ENCODE assay signal across 1 cellular context in the genomic region with DNA sequence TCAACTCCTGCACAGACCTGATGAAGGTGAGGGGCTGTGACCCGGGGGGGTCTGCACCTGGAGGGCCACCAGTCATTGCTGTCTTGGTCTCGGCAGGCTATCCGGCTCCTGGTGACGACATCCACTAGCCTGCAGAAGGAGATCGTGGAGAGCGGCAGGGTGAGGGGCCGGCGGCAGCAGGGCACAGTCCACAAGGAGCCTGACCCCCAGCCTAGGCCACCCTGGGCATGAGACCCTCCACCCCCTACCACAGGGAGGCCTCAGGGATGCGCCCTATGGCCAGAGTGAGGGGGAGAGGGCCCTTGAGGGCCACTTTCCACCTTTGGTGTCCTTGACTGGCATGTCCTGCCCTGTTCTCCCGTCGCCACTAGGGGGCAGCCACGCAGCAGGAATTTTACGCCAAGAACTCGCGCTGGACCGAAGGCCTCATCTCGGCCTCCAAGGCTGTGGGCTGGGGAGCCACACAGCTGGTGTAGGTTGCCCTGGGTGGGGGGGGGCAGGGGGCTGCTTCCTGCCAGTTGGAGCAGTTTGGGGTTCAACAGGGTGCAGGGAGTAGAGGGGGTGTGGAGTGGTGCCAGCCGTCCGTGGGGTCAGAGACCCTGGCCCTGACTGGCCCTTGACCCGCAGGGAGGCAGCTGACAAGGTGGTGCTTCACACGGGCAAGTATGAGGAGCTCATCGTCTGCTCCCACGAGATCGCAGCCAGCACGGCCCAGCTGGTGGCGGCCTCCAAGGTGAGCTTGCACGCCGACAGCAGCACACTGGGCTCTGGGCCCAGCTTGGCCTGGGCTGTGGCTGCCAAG.
A peak's percentile ranks its signal among the peaks of the same experiment; 100 is the strongest.
TF ChIP-seq lines count a peak whose summit lies in the region.

No MANE protein-coding gene starts in this region.

TF ChIP-seq in HEK293, 187 proteins besides CTCF, POLR2A, EP300 and RAD21 (continued from another document and continues in another):
- TF ChIP-seq ZNF768 (tag by site-specific recombination; IDR thresholded peaks at IDR 0.05) (no peak), ZNF37A (tag by site-specific recombination; IDR thresholded peaks at IDR 0.05) (no peak), ZNF785 (tag by site-specific recombination; IDR thresholded peaks at IDR 0.05) (no peak), HOXD13 (CRISPR knock-in tag; IDR thresholded peaks at IDR 0.05; ENCODE audit: borderline replicate concordance) (no peak), TRIM28 (IDR thresholded peaks at IDR 0.05; ENCODE audit: borderline replicate concordance, low read length) (no peak), ZNF324 (tag by site-specific recombination; IDR thresholded peaks at IDR 0.05) (no peak), ZNF629 (tag by site-specific recombination; IDR thresholded peaks at IDR 0.05) (no peak), ZNF660 (tag by site-specific recombination; IDR thresholded peaks at IDR 0.05) (0 out of 2 replicates have a peak, but pooled peaks have one; percentile 59), ZNF777 (tag by site-specific recombination; IDR thresholded peaks at IDR 0.05; ENCODE audit: borderline replicate concordance) (no peak), ZFHX2 (tag by site-specific recombination; conservative IDR thresholded peaks at IDR 0.05) (no peak), ZNF426 (tag by site-specific recombination; IDR thresholded peaks at IDR 0.05) (no peak), ZNF140 (tag by site-specific recombination; IDR thresholded peaks at IDR 0.05) (no peak), KLF10 (tag by site-specific recombination; IDR thresholded peaks at IDR 0.05) (no peak; the same call in 1 of the 2 replicates), SCRT2 (tag by site-specific recombination; IDR thresholded peaks at IDR 0.05) (no peak), ZNF174 (tag by site-specific recombination; IDR thresholded peaks at IDR 0.05) (no peak), ZNF341 (tag by site-specific recombination; IDR thresholded peaks at IDR 0.05; ENCODE audit: low read depth) (no peak), ZNF529 (tag by site-specific recombination; IDR thresholded peaks at IDR 0.05; ENCODE audit: insufficient replicate concordance) (no peak), ZSCAN16 (tag by site-specific recombination; IDR thresholded peaks at IDR 0.05) (no peak), KLF16 (tag by site-specific recombination; IDR thresholded peaks at IDR 0.05) (no peak), ZNF423 (tag by site-specific recombination; IDR thresholded peaks at IDR 0.05) (no peak), ZNF560 (tag by site-specific recombination; IDR thresholded peaks at IDR 0.05; ENCODE audit: borderline replicate concordance) (no peak), SP3 (tag by site-specific recombination; IDR thresholded peaks at IDR 0.05) (no peak), GLI2 (tag by site-specific recombination; IDR thresholded peaks at IDR 0.05; ENCODE audit: borderline replicate concordance, low read depth) (no peak), ZBTB1 (tag by site-specific recombination; IDR thresholded peaks at IDR 0.05) (no peak), ZNF112 (tag by site-specific recombination; IDR thresholded peaks at IDR 0.05) (no peak), ZNF169 (tag by site-specific recombination; IDR thresholded peaks at IDR 0.05) (no peak), ZEB2 (tag by site-specific recombination; IDR thresholded peaks at IDR 0.05) (0 out of 2 replicates have a peak, but pooled peaks have one; percentile 17), ZNF132 (tag by site-specific recombination; IDR thresholded peaks at IDR 0.05; ENCODE audit: borderline replicate concordance) (no peak), ZNF214 (tag by site-specific recombination; IDR thresholded peaks at IDR 0.05; ENCODE audit: borderline replicate concordance) (no peak), ZBTB7A (tag by site-specific recombination; IDR thresholded peaks at IDR 0.05; ENCODE audit: low read depth) (peak; percentile 77; the same call in 1 of the 2 replicates), ZBTB48 (tag by site-specific recombination; IDR thresholded peaks at IDR 0.05) (no peak), ZNF776 (tag by site-specific recombination; IDR thresholded peaks at IDR 0.05; ENCODE audit: borderline replicate concordance) (no peak), ZNF623 (tag by site-specific recombination; IDR thresholded peaks at IDR 0.05) (no peak), ZNF791 (tag by site-specific recombination; IDR thresholded peaks at IDR 0.05) (no peak), ZNF155 (tag by site-specific recombination; IDR thresholded peaks at IDR 0.05) (no peak), ZNF510 (tag by site-specific recombination; IDR thresholded peaks at IDR 0.05; ENCODE audit: insufficient replicate concordance) (no peak), ZNF654 (tag by site-specific recombination; IDR thresholded peaks at IDR 0.05; ENCODE audit: low read depth) (peak; percentile 85), ZNF670 (tag by site-specific recombination; IDR thresholded peaks at IDR 0.05; ENCODE audit: low read depth) (no peak), MYNN (tag by site-specific recombination; IDR thresholded peaks at IDR 0.05; ENCODE audit: borderline replicate concordance) (no peak), SCRT1 (tag by site-specific recombination; IDR thresholded peaks at IDR 0.05; ENCODE audit: borderline replicate concordance) (no peak), ZSCAN23 (tag by site-specific recombination; IDR thresholded peaks at IDR 0.05) (no peak)
- TF ChIP-seq, protein P1, sequence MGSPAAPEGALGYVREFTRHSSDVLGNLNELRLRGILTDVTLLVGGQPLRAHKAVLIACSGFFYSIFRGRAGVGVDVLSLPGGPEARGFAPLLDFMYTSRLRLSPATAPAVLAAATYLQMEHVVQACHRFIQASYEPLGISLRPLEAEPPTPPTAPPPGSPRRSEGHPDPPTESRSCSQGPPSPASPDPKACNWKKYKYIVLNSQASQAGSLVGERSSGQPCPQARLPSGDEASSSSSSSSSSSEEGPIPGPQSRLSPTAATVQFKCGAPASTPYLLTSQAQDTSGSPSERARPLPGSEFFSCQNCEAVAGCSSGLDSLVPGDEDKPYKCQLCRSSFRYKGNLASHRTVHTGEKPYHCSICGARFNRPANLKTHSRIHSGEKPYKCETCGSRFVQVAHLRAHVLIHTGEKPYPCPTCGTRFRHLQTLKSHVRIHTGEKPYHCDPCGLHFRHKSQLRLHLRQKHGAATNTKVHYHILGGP (tag by site-specific recombination; IDR thresholded peaks at IDR 0.05) = no peak
- TF ChIP-seq, protein P2, sequence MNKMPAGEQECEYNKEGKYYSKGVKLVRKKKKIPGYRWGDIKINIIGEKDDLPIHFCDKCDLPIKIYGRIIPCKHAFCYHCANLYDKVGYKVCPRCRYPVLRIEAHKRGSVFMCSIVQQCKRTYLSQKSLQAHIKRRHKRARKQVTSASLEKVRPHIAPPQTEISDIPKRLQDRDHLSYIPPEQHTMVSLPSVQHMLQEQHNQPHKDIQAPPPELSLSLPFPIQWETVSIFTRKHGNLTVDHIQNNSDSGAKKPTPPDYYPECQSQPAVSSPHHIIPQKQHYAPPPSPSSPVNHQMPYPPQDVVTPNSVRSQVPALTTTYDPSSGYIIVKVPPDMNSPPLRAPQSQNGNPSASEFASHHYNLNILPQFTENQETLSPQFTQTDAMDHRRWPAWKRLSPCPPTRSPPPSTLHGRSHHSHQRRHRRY (tag by site-specific recombination; IDR thresholded peaks at IDR 0.05) = no peak
- TF ChIP-seq, protein P3, sequence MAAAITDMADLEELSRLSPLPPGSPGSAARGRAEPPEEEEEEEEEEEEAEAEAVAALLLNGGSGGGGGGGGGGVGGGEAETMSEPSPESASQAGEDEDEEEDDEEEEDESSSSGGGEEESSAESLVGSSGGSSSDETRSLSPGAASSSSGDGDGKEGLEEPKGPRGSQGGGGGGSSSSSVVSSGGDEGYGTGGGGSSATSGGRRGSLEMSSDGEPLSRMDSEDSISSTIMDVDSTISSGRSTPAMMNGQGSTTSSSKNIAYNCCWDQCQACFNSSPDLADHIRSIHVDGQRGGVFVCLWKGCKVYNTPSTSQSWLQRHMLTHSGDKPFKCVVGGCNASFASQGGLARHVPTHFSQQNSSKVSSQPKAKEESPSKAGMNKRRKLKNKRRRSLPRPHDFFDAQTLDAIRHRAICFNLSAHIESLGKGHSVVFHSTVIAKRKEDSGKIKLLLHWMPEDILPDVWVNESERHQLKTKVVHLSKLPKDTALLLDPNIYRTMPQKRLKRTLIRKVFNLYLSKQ (tag by site-specific recombination; IDR thresholded peaks at IDR 0.05; ENCODE audit: borderline replicate concordance) = no peak
- TF ChIP-seq, protein P4, sequence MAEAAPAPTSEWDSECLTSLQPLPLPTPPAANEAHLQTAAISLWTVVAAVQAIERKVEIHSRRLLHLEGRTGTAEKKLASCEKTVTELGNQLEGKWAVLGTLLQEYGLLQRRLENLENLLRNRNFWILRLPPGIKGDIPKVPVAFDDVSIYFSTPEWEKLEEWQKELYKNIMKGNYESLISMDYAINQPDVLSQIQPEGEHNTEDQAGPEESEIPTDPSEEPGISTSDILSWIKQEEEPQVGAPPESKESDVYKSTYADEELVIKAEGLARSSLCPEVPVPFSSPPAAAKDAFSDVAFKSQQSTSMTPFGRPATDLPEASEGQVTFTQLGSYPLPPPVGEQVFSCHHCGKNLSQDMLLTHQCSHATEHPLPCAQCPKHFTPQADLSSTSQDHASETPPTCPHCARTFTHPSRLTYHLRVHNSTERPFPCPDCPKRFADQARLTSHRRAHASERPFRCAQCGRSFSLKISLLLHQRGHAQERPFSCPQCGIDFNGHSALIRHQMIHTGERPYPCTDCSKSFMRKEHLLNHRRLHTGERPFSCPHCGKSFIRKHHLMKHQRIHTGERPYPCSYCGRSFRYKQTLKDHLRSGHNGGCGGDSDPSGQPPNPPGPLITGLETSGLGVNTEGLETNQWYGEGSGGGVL (tag by site-specific recombination; IDR thresholded peaks at IDR 0.05) = no peak
- TF ChIP-seq, protein P5, sequence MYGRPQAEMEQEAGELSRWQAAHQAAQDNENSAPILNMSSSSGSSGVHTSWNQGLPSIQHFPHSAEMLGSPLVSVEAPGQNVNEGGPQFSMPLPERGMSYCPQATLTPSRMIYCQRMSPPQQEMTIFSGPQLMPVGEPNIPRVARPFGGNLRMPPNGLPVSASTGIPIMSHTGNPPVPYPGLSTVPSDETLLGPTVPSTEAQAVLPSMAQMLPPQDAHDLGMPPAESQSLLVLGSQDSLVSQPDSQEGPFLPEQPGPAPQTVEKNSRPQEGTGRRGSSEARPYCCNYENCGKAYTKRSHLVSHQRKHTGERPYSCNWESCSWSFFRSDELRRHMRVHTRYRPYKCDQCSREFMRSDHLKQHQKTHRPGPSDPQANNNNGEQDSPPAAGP (tag by site-specific recombination; IDR thresholded peaks at IDR 0.05) = no peak
- TF ChIP-seq, protein P6, sequence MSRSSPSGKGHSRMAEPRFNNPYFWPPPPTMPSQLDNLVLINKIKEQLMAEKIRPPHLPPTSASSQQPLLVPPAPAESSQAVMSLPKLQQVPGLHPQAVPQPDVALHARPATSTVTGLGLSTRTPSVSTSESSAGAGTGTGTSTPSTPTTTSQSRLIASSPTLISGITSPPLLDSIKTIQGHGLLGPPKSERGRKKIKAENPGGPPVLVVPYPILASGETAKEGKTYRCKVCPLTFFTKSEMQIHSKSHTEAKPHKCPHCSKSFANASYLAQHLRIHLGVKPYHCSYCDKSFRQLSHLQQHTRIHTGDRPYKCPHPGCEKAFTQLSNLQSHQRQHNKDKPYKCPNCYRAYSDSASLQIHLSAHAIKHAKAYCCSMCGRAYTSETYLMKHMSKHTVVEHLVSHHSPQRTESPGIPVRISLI (tag by site-specific recombination; IDR thresholded peaks at IDR 0.05) = no peak
- TF ChIP-seq, protein P7, sequence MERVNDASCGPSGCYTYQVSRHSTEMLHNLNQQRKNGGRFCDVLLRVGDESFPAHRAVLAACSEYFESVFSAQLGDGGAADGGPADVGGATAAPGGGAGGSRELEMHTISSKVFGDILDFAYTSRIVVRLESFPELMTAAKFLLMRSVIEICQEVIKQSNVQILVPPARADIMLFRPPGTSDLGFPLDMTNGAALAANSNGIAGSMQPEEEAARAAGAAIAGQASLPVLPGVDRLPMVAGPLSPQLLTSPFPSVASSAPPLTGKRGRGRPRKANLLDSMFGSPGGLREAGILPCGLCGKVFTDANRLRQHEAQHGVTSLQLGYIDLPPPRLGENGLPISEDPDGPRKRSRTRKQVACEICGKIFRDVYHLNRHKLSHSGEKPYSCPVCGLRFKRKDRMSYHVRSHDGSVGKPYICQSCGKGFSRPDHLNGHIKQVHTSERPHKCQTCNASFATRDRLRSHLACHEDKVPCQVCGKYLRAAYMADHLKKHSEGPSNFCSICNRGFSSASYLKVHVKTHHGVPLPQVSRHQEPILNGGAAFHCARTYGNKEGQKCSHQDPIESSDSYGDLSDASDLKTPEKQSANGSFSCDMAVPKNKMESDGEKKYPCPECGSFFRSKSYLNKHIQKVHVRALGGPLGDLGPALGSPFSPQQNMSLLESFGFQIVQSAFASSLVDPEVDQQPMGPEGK (tag by site-specific recombination; IDR thresholded peaks at IDR 0.05) = peak; percentile 77
- TF ChIP-seq, protein P8, sequence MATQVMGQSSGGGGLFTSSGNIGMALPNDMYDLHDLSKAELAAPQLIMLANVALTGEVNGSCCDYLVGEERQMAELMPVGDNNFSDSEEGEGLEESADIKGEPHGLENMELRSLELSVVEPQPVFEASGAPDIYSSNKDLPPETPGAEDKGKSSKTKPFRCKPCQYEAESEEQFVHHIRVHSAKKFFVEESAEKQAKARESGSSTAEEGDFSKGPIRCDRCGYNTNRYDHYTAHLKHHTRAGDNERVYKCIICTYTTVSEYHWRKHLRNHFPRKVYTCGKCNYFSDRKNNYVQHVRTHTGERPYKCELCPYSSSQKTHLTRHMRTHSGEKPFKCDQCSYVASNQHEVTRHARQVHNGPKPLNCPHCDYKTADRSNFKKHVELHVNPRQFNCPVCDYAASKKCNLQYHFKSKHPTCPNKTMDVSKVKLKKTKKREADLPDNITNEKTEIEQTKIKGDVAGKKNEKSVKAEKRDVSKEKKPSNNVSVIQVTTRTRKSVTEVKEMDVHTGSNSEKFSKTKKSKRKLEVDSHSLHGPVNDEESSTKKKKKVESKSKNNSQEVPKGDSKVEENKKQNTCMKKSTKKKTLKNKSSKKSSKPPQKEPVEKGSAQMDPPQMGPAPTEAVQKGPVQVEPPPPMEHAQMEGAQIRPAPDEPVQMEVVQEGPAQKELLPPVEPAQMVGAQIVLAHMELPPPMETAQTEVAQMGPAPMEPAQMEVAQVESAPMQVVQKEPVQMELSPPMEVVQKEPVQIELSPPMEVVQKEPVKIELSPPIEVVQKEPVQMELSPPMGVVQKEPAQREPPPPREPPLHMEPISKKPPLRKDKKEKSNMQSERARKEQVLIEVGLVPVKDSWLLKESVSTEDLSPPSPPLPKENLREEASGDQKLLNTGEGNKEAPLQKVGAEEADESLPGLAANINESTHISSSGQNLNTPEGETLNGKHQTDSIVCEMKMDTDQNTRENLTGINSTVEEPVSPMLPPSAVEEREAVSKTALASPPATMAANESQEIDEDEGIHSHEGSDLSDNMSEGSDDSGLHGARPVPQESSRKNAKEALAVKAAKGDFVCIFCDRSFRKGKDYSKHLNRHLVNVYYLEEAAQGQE (tag by site-specific recombination; IDR thresholded peaks at IDR 0.05) = 0 out of 2 replicates have a peak, but pooled peaks have one; percentile 20
- TF ChIP-seq, protein P9, sequence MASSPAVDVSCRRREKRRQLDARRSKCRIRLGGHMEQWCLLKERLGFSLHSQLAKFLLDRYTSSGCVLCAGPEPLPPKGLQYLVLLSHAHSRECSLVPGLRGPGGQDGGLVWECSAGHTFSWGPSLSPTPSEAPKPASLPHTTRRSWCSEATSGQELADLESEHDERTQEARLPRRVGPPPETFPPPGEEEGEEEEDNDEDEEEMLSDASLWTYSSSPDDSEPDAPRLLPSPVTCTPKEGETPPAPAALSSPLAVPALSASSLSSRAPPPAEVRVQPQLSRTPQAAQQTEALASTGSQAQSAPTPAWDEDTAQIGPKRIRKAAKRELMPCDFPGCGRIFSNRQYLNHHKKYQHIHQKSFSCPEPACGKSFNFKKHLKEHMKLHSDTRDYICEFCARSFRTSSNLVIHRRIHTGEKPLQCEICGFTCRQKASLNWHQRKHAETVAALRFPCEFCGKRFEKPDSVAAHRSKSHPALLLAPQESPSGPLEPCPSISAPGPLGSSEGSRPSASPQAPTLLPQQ (tag by site-specific recombination; IDR thresholded peaks at IDR 0.05) = 0 out of 2 replicates have a peak, but pooled peaks have one; percentile 25
